18 cellular contexts compared by ENCODE assay signal in the genomic region with DNA sequence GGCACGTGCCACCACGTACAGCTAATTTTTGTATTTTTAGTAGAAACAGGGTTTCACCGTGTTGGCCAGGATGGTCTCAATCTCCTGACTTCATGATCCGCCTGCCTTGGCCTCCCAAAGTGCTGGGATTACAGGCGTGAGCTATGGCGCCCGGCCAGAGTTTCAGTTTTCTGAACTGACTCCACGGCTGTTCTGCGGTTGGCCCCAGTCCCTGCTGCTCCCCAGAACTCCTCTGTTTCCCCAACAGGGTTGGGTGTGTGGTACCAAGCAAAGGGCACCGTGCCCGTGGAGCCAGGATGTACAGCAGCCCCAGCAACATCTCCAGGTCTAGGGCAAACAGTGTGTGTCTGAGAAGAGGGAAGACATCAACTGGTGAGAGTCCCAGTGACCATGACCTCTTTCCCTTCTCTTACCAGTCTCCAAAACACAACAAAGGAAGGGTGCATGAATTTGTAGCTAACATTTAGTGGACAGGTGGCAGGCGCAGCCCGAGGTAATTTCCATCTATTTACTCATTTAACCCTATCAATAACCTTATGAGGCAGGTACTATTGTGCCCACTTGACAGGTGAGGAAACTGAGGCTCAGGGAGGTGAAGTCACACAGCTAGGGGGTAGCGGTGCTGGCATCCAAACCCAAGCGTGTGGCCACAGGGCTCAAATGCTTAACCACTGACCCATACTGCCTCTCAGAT. TPM values are rescaled to one million over a fixed set of nuclear protein-coding genes. Genes with fewer than 3 reads are reported as not detected.
DNase-seq lines count a peak whose midpoint lies in the region; ATAC-seq, FAIRE-seq and TF ChIP-seq lines count a peak whose summit lies in the region.
"Had no signal": no experiment of that assay in that cellular context is flagged by ENCODE, and none has a peak within 500 bp of the region (broad histone marks: within the 10 kb centered on the region; RNA-seq: fewer than 3 reads in every experiment).

No MANE protein-coding gene starts in this region.

- no peaks in the 10 kb centered on the region for H3K9me3 Mint-ChIP-seq in GM23338
- H3K9me3 Mint-ChIP-seq in naive thymus-derived CD4-positive, alpha-beta T cell, result peaks cover 0 to 2% (median 0%) of the 10 kb centered on the region in 11 donors
- H3K9me3 Mint-ChIP-seq: CD8-positive, alpha-beta T cell; HFFc6 had no signal

- no peak for ATAC-seq in GM23338
- ATAC-seq in GM18907 (IDR thresholded peaks at IDR 0.05; ENCODE audit: unreplicated experiment), result no peak
- ATAC-seq in naive thymus-derived CD4-positive, alpha-beta T cell, result no peak
- ATAC-seq: CD8-positive, alpha-beta T cell had no signal

- H3K36me3 Mint-ChIP-seq in GM23338 (ENCODE audit: low read depth), result no peaks in the 10 kb centered on the region
- H3K36me3 Mint-ChIP-seq in naive thymus-derived CD4-positive, alpha-beta T cell, result peaks cover 0 to 3% (median 0%) of the 10 kb centered on the region in 5 donors
- H3K36me3 Mint-ChIP-seq: CD8-positive, alpha-beta T cell had no signal

- H3K56ac ChIP-seq in H1 (replicated peaks; ENCODE audit: insufficient read length, low read depth, low read length), result no peak overlapping the region

- H3K14ac ChIP-seq in H1 (ENCODE audit: insufficient read length), result no peak overlapping the region

- H2BK15ac ChIP-seq in H1 (ENCODE audit: low read length), result no peak overlapping the region; the same call in 1 of the 2 replicates

- H3K9me2 ChIP-seq in GM23338 (ENCODE audit: insufficient read depth), result no peaks in the 10 kb centered on the region

- H3F3A ChIP-seq in GM23338 (replicated peaks; ENCODE audit: low read depth), result no peaks in the 10 kb centered on the region

- CTCF ChIA-PET in H1 (lab: Charles Lee; ENCODE audit: partially characterized antibody), result interaction anchor here (0.8 to 6.4 kb wide), 3 partner anchors 20 to 132 kb away, joined by 3 to 37 read pairs (median 4); no protein-coding TSS in a partner anchor
- CTCF ChIA-PET in naive thymus-derived CD4-positive, alpha-beta T cell (lab: Charles Lee), result no interaction called here

- peak overlapping the region; percentile 22 for H4K91ac ChIP-seq in H1 (replicated peaks; ENCODE audit: insufficient read length, low read length)

- no peak overlapping the region for H3K4me3 Mint-ChIP-seq in GM23338
- no peak overlapping the region for H3K4me3 Mint-ChIP-seq in naive thymus-derived CD4-positive, alpha-beta T cell
- H3K4me3 Mint-ChIP-seq: CD8-positive, alpha-beta T cell; HFFc6 had no signal

- no peak for TF ChIP-seq POLR2A in H1 (IDR thresholded peaks at IDR 0.05; ENCODE audit: control extremely low read depth in 1 of 2, low read depth in 2 of 2, low read length in 2 of 2)
- TF ChIP-seq POLR2A in sigmoid colon (IDR thresholded peaks at IDR 0.05), result no peak

- H3K23ac ChIP-seq in H1 (ENCODE audit: insufficient read length), result no peak overlapping the region

- 0 out of 2 replicates have a peak overlapping the region, but pooled peaks have one; percentile 57 for H4K8ac ChIP-seq in H1 (ENCODE audit: extremely low read depth, insufficient read depth, low read length)

- no peaks in the 10 kb centered on the region for H3K79me1 ChIP-seq in H1 (ENCODE audit: low read depth, low read length)

- no peak overlapping the region for H3K27ac ChIP-seq in GM23338 (ENCODE audit: low read depth)
- H3K27ac ChIP-seq in H1 (ENCODE audit: low read depth, low read length), result no peak overlapping the region
- H3K27ac ChIP-seq in sigmoid colon, result no peak overlapping the region
- H3K27ac ChIP-seq in naive thymus-derived CD4-positive, alpha-beta T cell (ENCODE audit: low read depth, low read length), result no peak overlapping the region
- H3K27ac ChIP-seq: 22Rv1, A549 had no signal

- no peak for TF ChIP-seq CTCF in GM23338 (conservative IDR thresholded peaks at IDR 0.05; ENCODE audit: low read depth in 2 of 2)
- TF ChIP-seq CTCF in H1 (IDR thresholded peaks at IDR 0.05; ENCODE audit: control extremely low read depth in 1 of 3, insufficient read depth in 1 of 3, low read depth in 1 of 3, low read length in 3 of 3), result no peak
- TF ChIP-seq CTCF in sigmoid colon (IDR thresholded peaks at IDR 0.05), result no peak

- H3K36me3 ChIP-seq in GM23338 (ENCODE audit: insufficient read depth) (no peaks in the 10 kb centered on the region), H1 (ENCODE audit: control insufficient read depth in 2 of 4, insufficient read depth in 4 of 4, low read length in 3 of 4) (no peaks in the 10 kb centered on the region), sigmoid colon (no peaks in the 10 kb centered on the region)
- no peaks in the 10 kb centered on the region for H3K36me3 ChIP-seq in naive thymus-derived CD4-positive, alpha-beta T cell (ENCODE audit: control insufficient read depth in 2 of 3, insufficient read depth in 3 of 3, low read length in 3 of 3)

- intact Hi-C loops in sigmoid colon (cut with DNase I), result no loop called here
- intact Hi-C loops in naive thymus-derived CD4-positive, alpha-beta T cell (cut with micrococcal nuclease), result no loop called here

- no peaks in the 10 kb centered on the region; the same call in 1 of the 2 replicates for H3K4me1 ChIP-seq in GM23338 (ENCODE audit: insufficient read depth)
- peaks cover 0 to 4% (median 0%) of the 10 kb centered on the region in 4 experiments; a peak in 3 of 7 replicates for H3K4me1 ChIP-seq in H1 (replicated peaks in 1 of 4; ENCODE audit: control insufficient read depth in 3 of 4, insufficient read depth in 4 of 4, low read length in 3 of 4)
- peaks cover 0 to 11% (median 4%) of the 10 kb centered on the region in 4 donors for H3K4me1 ChIP-seq in sigmoid colon
- H3K4me1 ChIP-seq in naive thymus-derived CD4-positive, alpha-beta T cell (ENCODE audit: control insufficient read depth in 2 of 2, insufficient read depth in 2 of 2, low read length in 2 of 2), result no peaks in the 10 kb centered on the region
- H3K4me1 ChIP-seq: A549 had no signal

- TF ChIP-seq EP300 in H1 (IDR thresholded peaks at IDR 0.05; ENCODE audit: borderline replicate concordance in 1 of 2, low read depth in 2 of 2, low read length in 2 of 2) (no peak), sigmoid colon (IDR thresholded peaks at IDR 0.05) (no peak)

- H3K4me2 ChIP-seq in GM23338 (no peak overlapping the region), H1 (ENCODE audit: insufficient read depth in 1 of 2, low read depth in 2 of 2, low read length in 2 of 2) (no peak overlapping the region)
- H3K4me2 ChIP-seq: A549 had no signal

- no peaks in the 10 kb centered on the region for H4K20me1 ChIP-seq in GM23338 (replicated peaks; ENCODE audit: insufficient read depth)
- no peaks in the 10 kb centered on the region for H4K20me1 ChIP-seq in H1 (replicated peaks in 1 of 2; ENCODE audit: control insufficient read depth in 1 of 2, insufficient read depth in 2 of 2, low read length in 2 of 2)

- 0 out of 2 replicates have a peak overlapping the region, but pooled peaks have one; percentile 55 for H2BK12ac ChIP-seq in H1 (ENCODE audit: low read depth, low read length)

- peak overlapping the region; percentile 97 for H2AK5ac ChIP-seq in H1 (ENCODE audit: low read depth, low read length)

- POLR2A ChIA-PET in H1 (lab: Charles Lee; ENCODE audit: partially characterized antibody), result interaction anchor here (1.4 kb wide), 1 partner anchor 20 kb away, joined by 4 read pairs; no protein-coding TSS in a partner anchor
- POLR2A ChIA-PET in naive thymus-derived CD4-positive, alpha-beta T cell (lab: Charles Lee), result no interaction called here

- no peak for TF ChIP-seq RAD21 in H1 (IDR thresholded peaks at IDR 0.05 in 1 of 2, conservative IDR thresholded peaks at IDR 0.05 in 1 of 2; ENCODE audit: low read depth in 2 of 2, low read length in 2 of 2)

- WGBS in H1 (ENCODE audit: extremely low coverage in 1 of 2, insufficient coverage in 1 of 2, insufficient read length in 1 of 2, insufficient replicate concordance in 2 of 2, low coverage in 1 of 2, low lambda C conversion rate in 2 of 2, missing lambda C conversion rate in 1 of 2), 2 experiments, result 90% methylated on average over 15 of the region's 15 CpGs; no CpG with 5 or more reads in 1 of the 2 experiments
- WGBS in sigmoid colon, 2 donors, result 89 to 92% methylated on average over 15 of the region's 15 CpGs

- no peak overlapping the region for H2BK120ac ChIP-seq in H1 (replicated peaks; ENCODE audit: low read depth, low read length)

- H3K27me3 ChIP-seq in GM23338 (ENCODE audit: insufficient read depth) (no peaks in the 10 kb centered on the region), H1 (replicated peaks in 1 of 4; ENCODE audit: control insufficient read depth in 3 of 4, extremely low read depth in 1 of 4, insufficient read depth in 3 of 4, low read length in 3 of 4) (no peaks in the 10 kb centered on the region), sigmoid colon (no peaks in the 10 kb centered on the region)
- no peaks in the 10 kb centered on the region for H3K27me3 ChIP-seq in naive thymus-derived CD4-positive, alpha-beta T cell (ENCODE audit: control insufficient read depth in 2 of 2, insufficient read depth in 2 of 2, low read length in 2 of 2)

- peaks cover 3% of the 10 kb centered on the region; the same call in 2 of the 3 replicates for H3K4me1 Mint-ChIP-seq in GM23338
- peaks cover 0 to 17% (median 0%) of the 10 kb centered on the region in 7 donors for H3K4me1 Mint-ChIP-seq in naive thymus-derived CD4-positive, alpha-beta T cell

- H3K9me3 ChIP-seq in H1 (ENCODE audit: insufficient read depth in 2 of 2, low read depth in 1 of 2, low read length in 1 of 2), result no peaks in the 10 kb centered on the region
- no peaks in the 10 kb centered on the region for H3K9me3 ChIP-seq in sigmoid colon
- H3K9me3 ChIP-seq in naive thymus-derived CD4-positive, alpha-beta T cell (ENCODE audit: control insufficient read depth in 2 of 3, low read length in 3 of 3), result no peaks in the 10 kb centered on the region
- H3K9me3 ChIP-seq: A549 had no signal

- H3K79me2 ChIP-seq in GM23338 (replicated peaks; ENCODE audit: insufficient read depth), result no peaks in the 10 kb centered on the region
- no peaks in the 10 kb centered on the region for H3K79me2 ChIP-seq in H1 (ENCODE audit: control insufficient read depth in 1 of 2, insufficient read depth in 2 of 2, low read length in 2 of 2)

- H3K23me2 ChIP-seq in H1 (ENCODE audit: low read depth, low read length), result no peaks in the 10 kb centered on the region

- no peak overlapping the region for H3K4ac ChIP-seq in H1 (replicated peaks; ENCODE audit: insufficient read length, low read depth, low read length)

- H2BK5ac ChIP-seq in H1 (ENCODE audit: low read depth, low read length), result no peak overlapping the region

- H3K27me3 Mint-ChIP-seq in GM23338 (ENCODE audit: insufficient read depth, low read depth, poor library complexity), result peaks cover 3% of the 10 kb centered on the region
- H3K27me3 Mint-ChIP-seq in naive thymus-derived CD4-positive, alpha-beta T cell, result no peaks in the 10 kb centered on the region

- no peak overlapping the region for H4K5ac ChIP-seq in H1 (ENCODE audit: insufficient read length, low read depth, low read length)

- H2AFZ ChIP-seq in GM23338 (peak overlapping the region; percentile 74), H1 (ENCODE audit: low read length) (no peak overlapping the region)

- no peak for FAIRE-seq in H1 (lab: Jason Lieb, UNC)
- FAIRE-seq: A549, H54, HTR-8/SVneo had no signal

- no peak overlapping the region for H2BK20ac ChIP-seq in H1 (ENCODE audit: low read length)

- H3K4me3 ChIP-seq in GM23338 (no peak overlapping the region), H1 (ENCODE audit: extremely low read depth in 1 of 4, insufficient read depth in 2 of 4, low read depth in 3 of 4, low read length in 4 of 4) (no peak overlapping the region), sigmoid colon (no peak overlapping the region)
- H3K4me3 ChIP-seq in naive thymus-derived CD4-positive, alpha-beta T cell (ENCODE audit: low read length), result no peak overlapping the region
- H3K4me3 ChIP-seq: A549 had no signal

- no peak overlapping the region for H3K27ac Mint-ChIP-seq in GM23338
- H3K27ac Mint-ChIP-seq in naive thymus-derived CD4-positive, alpha-beta T cell, result peak overlapping the region in 1 of 9 donors; percentile 24
- H3K27ac Mint-ChIP-seq: CD8-positive, alpha-beta T cell; HFFc6 had no signal

- H3K18ac ChIP-seq in H1 (ENCODE audit: extremely low read depth, low read length), result 0 out of 2 replicates have a peak overlapping the region, but pooled peaks have one; percentile 52

- H3K9ac ChIP-seq in H1 (replicated peaks in 1 of 4; ENCODE audit: extremely low read depth in 1 of 4, low read depth in 3 of 4, low read length in 3 of 4), result no peak overlapping the region

- peak; percentile 30 for DNase-seq in activated effector memory CD4-positive, alpha-beta T cell treated with anti-CD3 and anti-CD28 coated beads, Interleukin-2, amount 50 U/mL, for 16 hours
- DNase-seq in activated effector memory CD4-positive, alpha-beta T cell treated with Interleukin-2 at 50 U/mL for 16 hours, result no peak
- DNase-seq in GM23338 (ENCODE audit: low spot score) (no peak), H1 (ENCODE audit: low read depth in 1 of 2, low spot score in 2 of 2) (no peak), sigmoid colon (peak; percentile 35), mucosa of gallbladder (ENCODE audit: low spot score) (no peak)
- no peak for DNase-seq in naive thymus-derived CD4-positive, alpha-beta T cell
- DNase-seq: AML-193; CD8-positive, alpha-beta T cell; DMS79 treated with DMSO at 0.1 percent for 48 hours; GF-D8; HCEC 1CT; HFFc6 had no signal

RNA-seq across cellular contexts. Expression of a gene that starts 57.0 kb away (rescaled TPM):
- 130 and 131 TPM in 2 replicates for total RNA-seq in GM23338 (2014; rRNA removed; shearing (Covaris generic))
- polyA plus RNA-seq in GM23338 (2016; fragmentation: Nextera tagmentation; extraction: Ambion mirVana) (84.8 and 88.8 TPM in 2 replicates), H1 (2011; rRNA removed) (122 and 138 TPM in 2 replicates), sigmoid colon (10 to 100 TPM; 11.6 to 32.4 (median 15.6) TPM)
- 108 and 121 TPM in 2 replicates for total RNA-seq in H1 (2021; fragmentation: NEBNext Ultra II Directional; extraction: Animal tissue kit (Norgen Biotek cat#: 25700))
- polyA plus RNA-seq in H1 (2011; cell fraction: cytosol; rRNA removed), result 125 TPM
- 169 TPM for polyA plus RNA-seq in H1 (2011; cell fraction: nucleus; rRNA removed)
- polyA plus RNA-seq in H1 (2012, experiment 1 of 2), result 66.5 to 88.5 TPM (median 83.3 TPM) in 4 replicates
- 21.5 TPM for polyA plus RNA-seq in H1 (2012, experiment 2 of 2)
- polyA plus RNA-seq in H1 (2013, experiment 1 of 2), result 74.2 TPM
- polyA plus RNA-seq in H1 (2013, experiment 2 of 2), result 74.1 TPM
- polyA minus RNA-seq in H1 (2011; rRNA and poly(A)+ RNA removed), result 181 and 254 TPM in 2 replicates
- polyA minus RNA-seq in H1 (2011; cell fraction: cytosol; rRNA and poly(A)+ RNA removed), result 83.7 TPM
- 129 TPM for polyA minus RNA-seq in H1 (2011; cell fraction: nucleus; rRNA and poly(A)+ RNA removed)
- total RNA-seq in sigmoid colon (100 to 1,000 TPM; 138 to 164 (median 148) TPM), mucosa of gallbladder (81.1 TPM)
- 1 to 10 TPM in 4 of 5 experiments, under 1 TPM in 1; 0.45 to 1.7 (median 1.2) TPM for total RNA-seq in naive thymus-derived CD4-positive, alpha-beta T cell
- polyA plus RNA-seq in naive thymus-derived CD4-positive, alpha-beta T cell, result under 1 TPM; 0.39 to 0.87 TPM

Comparison
In these comparisons a context has a peak if more than half of its experiments do, and no peak if none do; other contexts are left out.
1. DNase-seq: peak in activated effector memory CD4-positive, alpha-beta T cell treated with anti-CD3 and anti-CD28 coated beads, Interleukin-2, amount 50 U/mL, for 16 hours (single experiment) and sigmoid colon (single experiment); none in activated effector memory CD4-positive, alpha-beta T cell treated with Interleukin-2 at 50 U/mL for 16 hours (single experiment), GM23338 (single experiment), H1 (0 of 2), mucosa of gallbladder (single experiment) and naive thymus-derived CD4-positive, alpha-beta T cell (0 of 9).
2. RNA of a gene that starts 57.0 kb away (total RNA-seq): 138 to 164 TPM in sigmoid colon, 130 to 131 TPM in GM23338, 108 to 121 TPM in H1 and 81.1 TPM in mucosa of gallbladder (single experiment); 0.45 to 1.7 TPM in naive thymus-derived CD4-positive, alpha-beta T cell; every median in the first group is over 10 times any median in the second.